ENCODE assay signal across 14 cellular contexts in genomic region chr19:40755248-40755624, GRCh38. TPM values are rescaled to one million over a fixed set of nuclear protein-coding genes. Genes with fewer than 3 reads are reported as not detected.
DNase-seq lines count a peak whose midpoint lies in the region; ATAC-seq and TF ChIP-seq lines count a peak whose summit lies in the region.
"Had no signal": no experiment of that assay in that cellular context is flagged by ENCODE, and none has a peak within 500 bp of the region (broad histone marks: within the 10 kb centered on the region; RNA-seq: fewer than 3 reads in every experiment).

No MANE protein-coding gene starts in this region.

- peaks cover 44% of the 10 kb centered on the region for H3K4me1 ChIP-seq in CD8-positive, alpha-beta memory T cell (ENCODE audit: insufficient read depth, low read length)
- H3K4me1 ChIP-seq in MM.1S (ENCODE audit: low read length) = 0 out of 2 replicates have a peak, but pooled peaks cover 5% of the 10 kb centered on the region
- peaks cover 23 to 46% of the 10 kb centered on the region in 2 donors for H3K4me1 ChIP-seq in adrenal gland (replicated peaks in 1 of 2)
- peaks cover 18% of the 10 kb centered on the region for H3K4me1 ChIP-seq in neural progenitor cell
- peaks cover 50 to 57% (median 51%) of the 10 kb centered on the region in 4 donors for H3K4me1 ChIP-seq in upper lobe of left lung

- peaks cover 4 to 69% (median 17%) of the 10 kb centered on the region in 3 donors for H3K36me3 Mint-ChIP-seq in CD8-positive, alpha-beta memory T cell
- peaks cover 35% of the 10 kb centered on the region for H3K36me3 Mint-ChIP-seq in neural progenitor cell

- H3K27me3 Mint-ChIP-seq in CD8-positive, alpha-beta memory T cell = peaks cover 0 to 3% of the 10 kb centered on the region in 2 donors
- peaks cover 5% of the 10 kb centered on the region for H3K27me3 Mint-ChIP-seq in neural progenitor cell (ENCODE audit: insufficient read depth, low read depth)

- H3K9me2 ChIP-seq in MM.1S (replicated peaks; ENCODE audit: insufficient read depth, low read length) = no peaks in the 10 kb centered on the region

- H3K27ac Mint-ChIP-seq in CD8-positive, alpha-beta memory T cell = peak overlapping the region; percentile 6 to 98 (median 92)
- H3K27ac Mint-ChIP-seq in neural progenitor cell = no peak overlapping the region

- peak overlapping the region; percentile 6; the same call in 1 of the 2 replicates for H3K4me2 ChIP-seq in MM.1S (ENCODE audit: low read depth, low read length)
- peak overlapping the region; percentile 25 for H3K4me2 ChIP-seq in neural progenitor cell

- peaks cover 52 to 67% (median 63%) of the 10 kb centered on the region in 3 donors for H3K4me1 Mint-ChIP-seq in CD8-positive, alpha-beta memory T cell
- H3K4me1 Mint-ChIP-seq in neural progenitor cell = peaks cover 38% of the 10 kb centered on the region

- POLR2A ChIA-PET in CD8-positive, alpha-beta memory T cell (lab: Charles Lee) = interaction anchor here (0.6 to 10.5 kb wide), 5 partner anchors 22 to 290 kb away, joined by 3 to 110 read pairs (median 7); partner anchors contain the start of genes BLVRB, EGLN2 and RAB4B

- TF ChIP-seq CTCF in MM.1S (IDR thresholded peaks at IDR 0.05; ENCODE audit: low read length) (no peak), adrenal gland (IDR thresholded peaks at IDR 0.05) (no peak), neural progenitor cell (IDR thresholded peaks at IDR 0.05) (no peak), upper lobe of left lung (IDR thresholded peaks at IDR 0.05) (no peak)

- no peak for TF ChIP-seq EP300 in upper lobe of left lung (IDR thresholded peaks at IDR 0.05)

- ATAC-seq in upper lobe of left lung (ENCODE audit: low FRiP score in 2 of 2) = no peak
- ATAC-seq in GM18502 (IDR thresholded peaks at IDR 0.05; ENCODE audit: poor library complexity, unreplicated experiment) = no peak
- no peak for ATAC-seq in GM18498 (IDR thresholded peaks at IDR 0.05; ENCODE audit: unreplicated experiment)

- intact Hi-C loops in adrenal gland (cut with DNase I) = no loop called here

- CTCF ChIA-PET in CD8-positive, alpha-beta memory T cell (lab: Charles Lee) = interaction anchor here (0.7 to 6.3 kb wide), 6 partner anchors 23 to 120 kb away, joined by 3 to 23 read pairs (median 7); partner anchors contain the start of gene RAB4B

- TF ChIP-seq POLR2A in adrenal gland (IDR thresholded peaks at IDR 0.05) = no peak
- no peak for TF ChIP-seq POLR2A in upper lobe of left lung (IDR thresholded peaks at IDR 0.05)

- WGBS in adrenal gland, 4 donors = 57 to 74% (median 68%) methylated on average over 3 of the region's 3 CpGs
- WGBS in upper lobe of left lung, 2 donors = 79 to 100% methylated on average over 3 of the region's 3 CpGs

- H3K36me3 ChIP-seq in CD8-positive, alpha-beta memory T cell (ENCODE audit: insufficient read depth, low read length) = peaks cover 24% of the 10 kb centered on the region
- H3K36me3 ChIP-seq in MM.1S (replicated peaks; ENCODE audit: insufficient read depth, low read length) (peaks cover 7% of the 10 kb centered on the region), adrenal gland (replicated peaks in 1 of 2) (peaks cover 0 to 29% of the 10 kb centered on the region in 2 donors), neural progenitor cell (peaks cover 6% of the 10 kb centered on the region), upper lobe of left lung (peaks cover 14 to 49% (median 30%) of the 10 kb centered on the region in 4 donors)

- H3K9me3 ChIP-seq in CD8-positive, alpha-beta memory T cell (ENCODE audit: low read length) = no peaks in the 10 kb centered on the region
- H3K9me3 ChIP-seq in MM.1S (replicated peaks; ENCODE audit: insufficient read depth, low read length) (no peaks in the 10 kb centered on the region), adrenal gland (replicated peaks in 1 of 3) (no peaks in the 10 kb centered on the region), neural progenitor cell (ENCODE audit: low read depth) (no peaks in the 10 kb centered on the region), upper lobe of left lung (no peaks in the 10 kb centered on the region)
- H3K9me3 ChIP-seq: suprapubic skin had no signal

- peak overlapping the region; percentile 51 to 98 (median 87) for H3K4me3 Mint-ChIP-seq in CD8-positive, alpha-beta memory T cell
- H3K4me3 Mint-ChIP-seq in neural progenitor cell = no peak overlapping the region

- peak overlapping the region; percentile 26 for H3K4me3 ChIP-seq in CD8-positive, alpha-beta memory T cell (ENCODE audit: low read length)
- H3K4me3 ChIP-seq in MM.1S (ENCODE audit: low read length) (no peak overlapping the region), adrenal gland (no peak overlapping the region), neural progenitor cell (no peak overlapping the region), upper lobe of left lung (no peak overlapping the region)
- H3K4me3 ChIP-seq: suprapubic skin had no signal

- peaks cover 80% of the 10 kb centered on the region for H3K79me2 ChIP-seq in MM.1S (ENCODE audit: low read length)
- H3K79me2 ChIP-seq in neural progenitor cell (ENCODE audit: low read depth) = peaks cover 80% of the 10 kb centered on the region

- H3K9ac ChIP-seq in MM.1S (ENCODE audit: low read length) (no peak overlapping the region), neural progenitor cell (no peak overlapping the region)

- no peak overlapping the region for H3K27ac ChIP-seq in CD8-positive, alpha-beta memory T cell (ENCODE audit: low read depth, low read length)
- H3K27ac ChIP-seq in MM.1S (ENCODE audit: low read length) (no peak overlapping the region), adrenal gland (peak overlapping the region in 3 of 5 donors; percentile 39 to 73 (median 54)), neural progenitor cell (no peak overlapping the region), upper lobe of left lung (peak overlapping the region in 2 of 4 donors; percentile 37 to 61)
- H3K27ac ChIP-seq: suprapubic skin had no signal

- DNase-seq in CD8-positive, alpha-beta memory T cell = no peak
- DNase-seq in MM.1S (no peak), adrenal gland (no peak), neural progenitor cell (ENCODE audit: low spot score) (no peak), upper lobe of left lung (no peak), DMS153 treated with DMSO at 0.1 percent for 48 hours (lab: John Stamatoyannopoulos, UW; ENCODE audit: unreplicated experiment) (no peak)
- DNase-seq: mesendoderm, NCI-H2227 treated with DMSO at 0.1 percent for 48 hours, OCI-M1, T-helper 9 cell had no signal

- no peaks in the 10 kb centered on the region for H3K9me3 Mint-ChIP-seq in CD8-positive, alpha-beta memory T cell
- H3K9me3 Mint-ChIP-seq in neural progenitor cell = no peaks in the 10 kb centered on the region

- H2AFZ ChIP-seq in MM.1S (ENCODE audit: low read length) (no peak overlapping the region), neural progenitor cell (replicated peaks) (no peak overlapping the region)

- H3F3A ChIP-seq in MM.1S (ENCODE audit: insufficient read depth, low read length) (peaks cover 6% of the 10 kb centered on the region), neural progenitor cell (ENCODE audit: low read depth) (peaks cover 20% of the 10 kb centered on the region)

- no peaks in the 10 kb centered on the region for H3K27me3 ChIP-seq in CD8-positive, alpha-beta memory T cell (ENCODE audit: insufficient read depth, low read length, poor library complexity, severe bottlenecking)
- H3K27me3 ChIP-seq in MM.1S (replicated peaks; ENCODE audit: insufficient read depth, low read length) = no peaks in the 10 kb centered on the region
- H3K27me3 ChIP-seq in adrenal gland = no peaks in the 10 kb centered on the region
- no peaks in the 10 kb centered on the region for H3K27me3 ChIP-seq in neural progenitor cell
- no peaks in the 10 kb centered on the region for H3K27me3 ChIP-seq in upper lobe of left lung
- H3K27me3 ChIP-seq: suprapubic skin had no signal

- H4K20me1 ChIP-seq in MM.1S (ENCODE audit: insufficient read depth, low read length) (peaks cover 32% of the 10 kb centered on the region), neural progenitor cell (ENCODE audit: low read depth) (peaks cover 71% of the 10 kb centered on the region)

RNA-seq across cellular contexts. Expression of gene SNRPA, which starts 4.2 kb away (rescaled TPM):
- total RNA-seq in CD8-positive, alpha-beta memory T cell = 100 to 1,000 TPM; 202 TPM
- polyA plus RNA-seq in CD8-positive, alpha-beta memory T cell = 89.5 TPM
- total RNA-seq in adrenal gland (10 to 100 TPM; 18.5 to 91.3 (median 57.3) TPM), neural progenitor cell (ENCODE audit: low replicate concordance) (112 and 179 TPM in 2 replicates), upper lobe of left lung (10 to 100 TPM; 32.4 to 90.1 (median 55.3) TPM)
- 100 to 1,000 TPM in 2 of 3 donors, 10 to 100 TPM in 1; 92.1 to 176 (median 164) TPM for polyA plus RNA-seq in adrenal gland

RNA-seq across cellular contexts. Expression of gene ACTMAP, which starts 5.0 kb away (rescaled TPM):
- total RNA-seq in CD8-positive, alpha-beta memory T cell = 10 to 100 TPM; 10.3 to 10.6 TPM
- 2.9 TPM for polyA plus RNA-seq in CD8-positive, alpha-beta memory T cell
- total RNA-seq in adrenal gland (10 to 100 TPM in 5 of 8 donors, 1 to 10 TPM in 3; 5.9 to 17.5 (median 12.2) TPM), neural progenitor cell (ENCODE audit: low replicate concordance) (1.9 and 4.3 TPM in 2 replicates), upper lobe of left lung (10 to 100 TPM; 16.0 to 28.4 (median 21.5) TPM)
- 10 to 100 TPM in 2 of 3 donors, 1 to 10 TPM in 1; 7.9 to 28.0 (median 18.6) TPM for polyA plus RNA-seq in adrenal gland

RNA-seq across cellular contexts. Expression of gene MIA, which starts 20.1 kb away (rescaled TPM):
- 1 to 10 TPM in 1 of 2 experiments, under 1 TPM in 1; 0.89 to 1.1 TPM for total RNA-seq in CD8-positive, alpha-beta memory T cell
- not detected for polyA plus RNA-seq in CD8-positive, alpha-beta memory T cell
- 1 to 10 TPM in 2 of 8 donors, under 1 TPM in 1, not detected in 5; 0.74 to 9.2 (median 1.0) TPM for total RNA-seq in adrenal gland
- 1 to 10 TPM in 2 of 3 donors, not detected in 1; 8.3 to 8.7 TPM for polyA plus RNA-seq in adrenal gland
- total RNA-seq in neural progenitor cell (ENCODE audit: low replicate concordance) = not detected in 2 replicates
- total RNA-seq in upper lobe of left lung = 1 to 10 TPM in 3 of 6 donors, not detected in 3; 1.2 to 5.2 (median 2.1) TPM
- total RNA-seq: renal cortical epithelial cell had no signal

RNA-seq across cellular contexts. Expression of gene RAB4B, which starts 22.8 kb away (rescaled TPM):
- total RNA-seq in CD8-positive, alpha-beta memory T cell = 10 to 100 TPM; 24.2 to 27.2 TPM
- 95.2 TPM for polyA plus RNA-seq in CD8-positive, alpha-beta memory T cell
- 100 to 1,000 TPM in 1 of 8 donors, 10 to 100 TPM in 7; 41.4 to 105 (median 68.2) TPM for total RNA-seq in adrenal gland
- polyA plus RNA-seq in adrenal gland = 100 to 1,000 TPM in 1 of 3 donors, 10 to 100 TPM in 2; 25.8 to 135 (median 97.5) TPM
- 12.9 and 27.0 TPM in 2 replicates for total RNA-seq in neural progenitor cell (ENCODE audit: low replicate concordance)
- 10 to 100 TPM; 39.9 to 78.5 (median 58.6) TPM for total RNA-seq in upper lobe of left lung

RNA-seq across cellular contexts. Expression of gene ITPKC, which starts 38.3 kb away (rescaled TPM):
- 1 to 10 TPM; 5.5 to 5.7 TPM for total RNA-seq in CD8-positive, alpha-beta memory T cell
- polyA plus RNA-seq in CD8-positive, alpha-beta memory T cell = 8.9 TPM
- total RNA-seq in adrenal gland (10 to 100 TPM; 14.9 to 36.1 (median 22.5) TPM), neural progenitor cell (ENCODE audit: low replicate concordance) (6.5 and 12.4 TPM in 2 replicates), upper lobe of left lung (10 to 100 TPM; 38.4 to 76.0 (median 55.2) TPM)
- polyA plus RNA-seq in adrenal gland = 10 to 100 TPM in 2 of 3 donors, 1 to 10 TPM in 1; 7.8 to 27.6 (median 24.9) TPM

Comparison
In these comparisons a context has a peak if more than half of its experiments do, and no peak if none do; other contexts are left out.
1. H3K27ac ChIP-seq: peak in adrenal gland (3 of 5); none in CD8-positive, alpha-beta memory T cell (single experiment), MM.1S (single experiment) and neural progenitor cell (single experiment).